ENCODE assay signal across 29 cellular contexts in the genomic region with DNA sequence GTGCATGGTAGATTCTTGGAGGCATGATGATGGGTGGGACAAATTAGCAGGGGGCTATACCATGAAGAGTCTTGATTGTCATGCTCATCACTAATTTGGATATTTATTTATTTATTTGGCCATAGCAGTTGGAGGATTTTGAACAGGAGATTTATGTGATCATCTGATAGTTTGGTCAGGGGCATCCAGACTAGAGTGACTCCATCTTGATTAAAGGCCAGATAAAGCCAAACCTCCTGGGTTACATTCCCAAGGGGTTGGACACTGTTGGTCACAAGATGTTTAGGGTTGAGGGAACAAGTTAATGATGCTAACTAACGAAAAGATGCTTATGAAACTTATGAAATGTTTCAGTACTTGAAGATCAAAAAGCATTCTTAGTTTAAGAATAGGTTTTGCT.
"Had no signal": no experiment of that assay in that cellular context is flagged by ENCODE, and none has a peak within 500 bp of the region (broad histone marks: within the 10 kb centered on the region; RNA-seq: fewer than 3 reads in every experiment).

No MANE protein-coding gene starts in this region.

- H3K4me1 ChIP-seq: testis, upper lobe of left lung, upper lobe of right lung, uterus had no signal

- FAIRE-seq: urothelium cell line had no signal

- H3K36me3 ChIP-seq: suprapubic skin, thoracic aorta, thyroid gland, tibial artery, tibial nerve, upper lobe of left lung, upper lobe of right lung, uterus, vagina had no signal

- H3K4me1 Mint-ChIP-seq: stimulated activated effector memory CD8-positive, alpha-beta T cell treated with anti-CD3 and anti-CD28 coated beads, Interleukin-12 subunit alpha, Interleukin-12 subunit beta, amount 100 ng/mL, for 72 hours; stimulated activated memory B cell treated with anti-CD40 and anti-IgM and Interleukin-4, amounts not matched to agents 10 μg/mL and 1 μg/mL and 100 μg/mL, for 72 hours; stimulated activated naive CD8-positive, alpha-beta T cell treated with anti-CD3 and anti-CD28 coated beads, Interleukin-15, amount 100 ng/mL, for 72 hours had no signal

- H3K27ac Mint-ChIP-seq: stimulated activated effector memory CD8-positive, alpha-beta T cell treated with anti-CD3 and anti-CD28 coated beads, Interleukin-12 subunit alpha, Interleukin-12 subunit beta, amount 100 ng/mL, for 72 hours; stimulated activated memory B cell treated with anti-CD40 and anti-IgM and Interleukin-4, amounts not matched to agents 10 μg/mL and 1 μg/mL and 100 μg/mL, for 72 hours; stimulated activated naive B cell treated with anti-CD40 and anti-IgM and Interleukin-4, amounts not matched to agents 10 μg/mL and 1 μg/mL and 100 μg/mL, for 72 hours; stimulated activated naive CD8-positive, alpha-beta T cell treated with anti-CD3 and anti-CD28 coated beads, Interleukin-15, amount 100 ng/mL, for 72 hours; stimulated activated naive CD8-positive, alpha-beta T cell treated with anti-CD3 and anti-CD28 coated beads, Interleukin-15, Interleukin-2, amounts not matched to agents 100 ng/mL and 50 ng/mL, for 24 hours; type B pancreatic cell had no signal

- H3K9me3 ChIP-seq: suprapubic skin, testis, thoracic aorta, thyroid gland, tibial artery, transverse colon, upper lobe of right lung had no signal

- H3K27me3 ChIP-seq: stomach, suprapubic skin, testis, thyroid gland, tibial artery, tibial nerve, transverse colon, upper lobe of left lung, upper lobe of right lung, uterus, vagina had no signal

- H3K27ac ChIP-seq: stomach, suprapubic skin, testis, thoracic aorta, thyroid gland, tibial artery, tibial nerve, transverse colon, upper lobe of left lung, upper lobe of right lung, uterus, vagina had no signal

- H3K9me3 Mint-ChIP-seq: stimulated activated naive CD8-positive, alpha-beta T cell treated with anti-CD3 and anti-CD28 coated beads, Interleukin-15, Interleukin-2, amounts not matched to agents 100 ng/mL and 50 ng/mL, for 24 hours had no signal

- H3K27me3 Mint-ChIP-seq: stimulated activated memory B cell treated with anti-CD40 and anti-IgM and Interleukin-4, amounts not matched to agents 10 μg/mL and 1 μg/mL and 100 μg/mL, for 72 hours; stimulated activated naive B cell treated with anti-CD40 and anti-IgM and Interleukin-4, amounts not matched to agents 10 μg/mL and 1 μg/mL and 100 μg/mL, for 72 hours; stimulated activated naive CD8-positive, alpha-beta T cell treated with anti-CD3 and anti-CD28 coated beads, Interleukin-15, amount 100 ng/mL, for 72 hours; stimulated activated naive CD8-positive, alpha-beta T cell treated with anti-CD3 and anti-CD28 coated beads, Interleukin-15, Interleukin-2, amounts not matched to agents 100 ng/mL and 50 ng/mL, for 24 hours; type B pancreatic cell had no signal

- H3K4me3 Mint-ChIP-seq: stimulated activated effector memory CD8-positive, alpha-beta T cell treated with anti-CD3 and anti-CD28 coated beads, Interleukin-12 subunit alpha, Interleukin-12 subunit beta, amount 100 ng/mL, for 72 hours; stimulated activated memory B cell treated with anti-CD40 and anti-IgM and Interleukin-4, amounts not matched to agents 10 μg/mL and 1 μg/mL and 100 μg/mL, for 72 hours; stimulated activated naive B cell treated with anti-CD40 and anti-IgM and Interleukin-4, amounts not matched to agents 10 μg/mL and 1 μg/mL and 100 μg/mL, for 72 hours; stimulated activated naive CD8-positive, alpha-beta T cell treated with anti-CD3 and anti-CD28 coated beads, Interleukin-15, amount 100 ng/mL, for 72 hours; stimulated activated naive CD8-positive, alpha-beta T cell treated with anti-CD3 and anti-CD28 coated beads, Interleukin-15, Interleukin-2, amounts not matched to agents 100 ng/mL and 50 ng/mL, for 24 hours; type B pancreatic cell had no signal

- DNase-seq: stimulated activated CD4-positive, alpha-beta T cell treated with anti-CD3 and anti-CD28 coated beads, Interleukin-2, amount 100 ng/mL, for 48 hours; stimulated activated CD4-positive, alpha-beta T cell treated with anti-CD3 and anti-CD28 coated beads, Interleukin-4, amount 100 ng/mL, for 1 hour; stimulated activated CD4-positive, alpha-beta T cell treated with anti-CD3 and anti-CD28 coated beads, Interleukin-4, amount 100 ng/mL, for 24 hours; stimulated activated CD4-positive, alpha-beta T cell treated with anti-CD3 and anti-CD28 coated beads, Interleukin-4, amount 100 ng/mL, for 4 hours; stimulated activated CD8-positive, alpha-beta memory T cell treated with anti-CD3 and anti-CD28 coated beads, Interleukin-4, amount 100 ng/mL, for 48 hours; stimulated activated naive B cell treated with anti-CD40 and anti-IgM and Interleukin-4, amounts not matched to agents 10 μg/mL and 1 μg/mL and 100 μg/mL, for 72 hours; stimulated activated naive CD4-positive, alpha-beta T cell; stimulated activated naive CD4-positive, alpha-beta T cell treated with Interleukin-2 at 50 U/mL for 16 hours; stimulated activated naive CD8-positive, alpha-beta T cell treated with anti-CD3 and anti-CD28 coated beads, Interleukin-15, amount 100 ng/mL, for 72 hours; stimulated activated naive CD8-positive, alpha-beta T cell treated with anti-CD3 and anti-CD28 coated beads, Interleukin-15, Interleukin-2, amounts not matched to agents 100 U/mL and 50 U/mL, for 24 hours; stomach; substantia nigra; testis; thyroid gland; tibial artery; transverse colon; trophoblast cell; upper lobe of left lung; upper lobe of right lung; uterus had no signal

- H3K4me3 ChIP-seq: stomach, suprapubic skin, testis, thoracic aorta, thyroid gland, tibial artery, tibial nerve, transverse colon, upper lobe of left lung, upper lobe of right lung, uterus, vagina had no signal

- H3K36me3 Mint-ChIP-seq: stimulated activated effector memory CD8-positive, alpha-beta T cell treated with anti-CD3 and anti-CD28 coated beads, Interleukin-12 subunit alpha, Interleukin-12 subunit beta, amount 100 ng/mL, for 72 hours had no signal

- ATAC-seq: stimulated activated effector memory CD8-positive, alpha-beta T cell treated with anti-CD3 and anti-CD28 coated beads, Interleukin-12 subunit alpha, Interleukin-12 subunit beta, amount 100 ng/mL, for 72 hours; stimulated activated memory B cell treated with anti-CD40 and anti-IgM and Interleukin-4, amounts not matched to agents 10 μg/mL and 1 μg/mL and 100 μg/mL, for 72 hours; stimulated activated naive B cell treated with anti-CD40 and anti-IgM and Interleukin-4, amounts not matched to agents 10 μg/mL and 1 μg/mL and 100 μg/mL, for 72 hours; stimulated activated naive CD8-positive, alpha-beta T cell treated with anti-CD3 and anti-CD28 coated beads, Interleukin-15, amount 100 ng/mL, for 72 hours; stimulated activated naive CD8-positive, alpha-beta T cell treated with anti-CD3 and anti-CD28 coated beads, Interleukin-15, Interleukin-2, amounts not matched to agents 100 U/mL and 50 U/mL, for 24 hours; upper lobe of right lung had no signal
